ENCODE assay signal across 27 cellular contexts in the genomic region with DNA sequence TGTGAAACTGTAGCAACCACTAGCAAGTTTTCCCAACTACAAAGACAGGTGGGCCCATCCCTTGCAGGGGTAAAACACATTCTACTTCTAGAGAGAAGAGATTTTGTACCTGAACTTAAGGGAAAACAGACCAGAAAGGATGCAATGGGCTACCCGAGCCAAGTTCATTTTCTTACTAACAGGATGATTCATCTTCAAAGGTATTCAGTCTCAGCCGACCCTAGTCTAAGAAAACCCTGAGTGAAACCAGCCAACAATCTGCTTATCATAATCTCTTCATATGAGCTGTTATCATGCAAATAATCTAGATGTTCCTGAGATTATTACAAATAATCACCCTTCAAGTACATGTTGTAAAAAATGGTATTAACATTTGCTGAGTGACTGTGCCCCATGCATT. TPM values are rescaled to one million over a fixed set of nuclear protein-coding genes. Genes with fewer than 3 reads are reported as not detected.
DNase-seq lines count a peak whose midpoint lies in the region; ATAC-seq and TF ChIP-seq lines count a peak whose summit lies in the region.
"Had no signal": no experiment of that assay in that cellular context is flagged by ENCODE, and none has a peak within 500 bp of the region (broad histone marks: within the 10 kb centered on the region; RNA-seq: fewer than 3 reads in every experiment).

No MANE protein-coding gene starts in this region.

- no peak for TF ChIP-seq CTCF in GM23338 (conservative IDR thresholded peaks at IDR 0.05; ENCODE audit: low read depth in 2 of 2)
- no peak for TF ChIP-seq CTCF in epithelial cell of esophagus (IDR thresholded peaks at IDR 0.05; ENCODE audit: insufficient read depth, low read depth, low read length, missing control alignments)
- TF ChIP-seq CTCF in retinal pigment epithelial cell (conservative IDR thresholded peaks at IDR 0.05; ENCODE audit: low read depth, low read length) = no peak
- TF ChIP-seq CTCF in gastrocnemius medialis (IDR thresholded peaks at IDR 0.05 in 4 of 5, conservative IDR thresholded peaks at IDR 0.05 in 1 of 5) = no peak
- no peak for TF ChIP-seq CTCF in coronary artery (IDR thresholded peaks at IDR 0.05)

- H3K27me3 ChIP-seq in GM23338 (ENCODE audit: insufficient read depth) (no peaks in the 10 kb centered on the region), gastrocnemius medialis (no peaks in the 10 kb centered on the region)
- H3K27me3 ChIP-seq: SJSA1 had no signal

- peaks cover 3% of the 10 kb centered on the region for H3K4me1 ChIP-seq in GM23338 (ENCODE audit: insufficient read depth)
- peaks cover 0 to 8% of the 10 kb centered on the region in 2 donors for H3K4me1 ChIP-seq in gastrocnemius medialis
- H3K4me1 ChIP-seq: psoas muscle, SJSA1 had no signal

- peaks cover 11% of the 10 kb centered on the region for H3K27me3 Mint-ChIP-seq in GM23338 (ENCODE audit: insufficient read depth, low read depth, poor library complexity)

- no peaks in the 10 kb centered on the region for H3K9me3 ChIP-seq in gastrocnemius medialis
- H3K9me3 ChIP-seq: neutrophil, psoas muscle, SJSA1 had no signal

- H3K36me3 ChIP-seq in GM23338 (ENCODE audit: insufficient read depth) (no peaks in the 10 kb centered on the region), gastrocnemius medialis (no peaks in the 10 kb centered on the region)
- H3K36me3 ChIP-seq: neutrophil, SJSA1 had no signal

- no peaks in the 10 kb centered on the region for H3K9me3 Mint-ChIP-seq in GM23338
- H3K9me3 Mint-ChIP-seq: activated naive CD8-positive, alpha-beta T cell treated with anti-CD3 and anti-CD28 coated beads, Interleukin-2, amount 50 U/mL, for 24 hours; dendritic cell treated with granulocyte-macrophage colony-stimulating factor and Interleukin-4, amounts not matched to agents 40 ng/mL and 50 ng/mL, for 4 days had no signal

- H3F3A ChIP-seq in GM23338 (replicated peaks; ENCODE audit: low read depth) = no peaks in the 10 kb centered on the region

- H3K27ac ChIP-seq in GM23338 (ENCODE audit: low read depth) (no peak overlapping the region), gastrocnemius medialis (no peak overlapping the region), coronary artery (no peak overlapping the region)
- H3K27ac ChIP-seq: HL-60, neutrophil, psoas muscle, SJSA1 had no signal

- H3K4me3 ChIP-seq in GM23338 = no peak overlapping the region
- H3K4me3 ChIP-seq in epithelial cell of esophagus (ENCODE audit: low read length) = no peak overlapping the region
- no peak overlapping the region for H3K4me3 ChIP-seq in retinal pigment epithelial cell (ENCODE audit: low read length)
- no peak overlapping the region for H3K4me3 ChIP-seq in gastrocnemius medialis
- no peak overlapping the region for H3K4me3 ChIP-seq in coronary artery
- H3K4me3 ChIP-seq: psoas muscle, SJSA1 had no signal

- in situ Hi-C loops in gastrocnemius medialis (cut with MboI; ENCODE audit: low sequenced_read_pairs in 4 of 4) = no loop called here

- H3K79me2 ChIP-seq in GM23338 (replicated peaks; ENCODE audit: insufficient read depth) = no peaks in the 10 kb centered on the region

- H3K27ac Mint-ChIP-seq in GM23338 = no peak overlapping the region
- H3K27ac Mint-ChIP-seq: activated naive CD8-positive, alpha-beta T cell treated with anti-CD3 and anti-CD28 coated beads, Interleukin-2, amount 50 U/mL, for 24 hours; dendritic cell treated with granulocyte-macrophage colony-stimulating factor and Interleukin-4, amounts not matched to agents 40 ng/mL and 50 ng/mL, for 4 days; IgD-negative memory B cell had no signal

- TF ChIP-seq POLR2A in gastrocnemius medialis (IDR thresholded peaks at IDR 0.05) = no peak

- intact Hi-C loops in gastrocnemius medialis (cut with DNase I; ENCODE audit: low total_unique reads) = loop anchor here (5.0 kb wide), 1 partner anchor 114 kb away; no protein-coding TSS in a partner anchor

- DNase-seq in GM23338 (ENCODE audit: low spot score) (no peak), RKO (ENCODE audit: low spot score) (peak; percentile 3), epithelial cell of esophagus (ENCODE audit: low read depth) (peak; percentile 51), retinal pigment epithelial cell (ENCODE audit: low read depth) (peak; percentile 16), gastrocnemius medialis (no peak), coronary artery (ENCODE audit: low spot score) (no peak)
- DNase-seq in stimulated activated CD8-positive, alpha-beta memory T cell treated with anti-CD3 and anti-CD28 coated beads, Interleukin-4, amount 100 ng/mL, for 48 hours = no peak
- DNase-seq: activated CD4-positive, CD25-positive, alpha-beta regulatory T cell treated with anti-CD3 and anti-CD28 coated beads, Interleukin-2, amount 50 U/mL, for 72 hours; activated gamma-delta T cell treated with Interleukin-2 at 50 U/mL for 16 hours; activated naive CD8-positive, alpha-beta T cell treated with anti-CD3 and anti-CD28 coated beads, Interleukin-2, amount 50 U/mL, for 24 hours; C1 segment of cervical spinal cord; HCEC 1CT; head of caudate nucleus; left cardiac atrium; NCI-H2081 treated with DMSO at 0.1 percent for 48 hours; NCI-H510A; NK-92 treated with Interleukin-12 subunit alpha and Interleukin-12 subunit beta, amount 100 ng/mL, for 24 hours; psoas muscle; stimulated activated CD4-positive, alpha-beta T cell treated with anti-CD3 and anti-CD28 coated beads, Interleukin-2, amount 100 ng/mL, for 24 hours; substantia nigra; T-helper 1 cell had no signal

- peaks cover 25% of the 10 kb centered on the region for H3K4me1 Mint-ChIP-seq in GM23338
- H3K4me1 Mint-ChIP-seq: activated naive CD8-positive, alpha-beta T cell treated with anti-CD3 and anti-CD28 coated beads, Interleukin-2, amount 50 U/mL, for 24 hours had no signal

- no peak overlapping the region for H3K4me3 Mint-ChIP-seq in GM23338
- H3K4me3 Mint-ChIP-seq: activated naive CD8-positive, alpha-beta T cell treated with anti-CD3 and anti-CD28 coated beads, Interleukin-2, amount 50 U/mL, for 24 hours; dendritic cell treated with granulocyte-macrophage colony-stimulating factor and Interleukin-4, amounts not matched to agents 40 ng/mL and 50 ng/mL, for 4 days; IgD-negative memory B cell had no signal

- H4K20me1 ChIP-seq in GM23338 (replicated peaks; ENCODE audit: insufficient read depth) = no peaks in the 10 kb centered on the region

- no peak overlapping the region for H3K4me2 ChIP-seq in GM23338

- ATAC-seq in GM23338 (no peak), gastrocnemius medialis (no peak)
- ATAC-seq: activated naive CD8-positive, alpha-beta T cell treated with anti-CD3 and anti-CD28 coated beads, Interleukin-2, amount 50 U/mL, for 24 hours; left cardiac atrium; Panc1; psoas muscle had no signal

- no peaks in the 10 kb centered on the region for H3K36me3 Mint-ChIP-seq in GM23338 (ENCODE audit: low read depth)
- H3K36me3 Mint-ChIP-seq: IgD-negative memory B cell had no signal

- H2AFZ ChIP-seq in GM23338 = peak overlapping the region; percentile 72

- H3K9me2 ChIP-seq in GM23338 (ENCODE audit: insufficient read depth) = no peaks in the 10 kb centered on the region

TF ChIP-seq in GM23338, 12 proteins besides CTCF, POLR2A, EP300 and RAD21 (continues in another document):
- TF ChIP-seq, protein P1, sequence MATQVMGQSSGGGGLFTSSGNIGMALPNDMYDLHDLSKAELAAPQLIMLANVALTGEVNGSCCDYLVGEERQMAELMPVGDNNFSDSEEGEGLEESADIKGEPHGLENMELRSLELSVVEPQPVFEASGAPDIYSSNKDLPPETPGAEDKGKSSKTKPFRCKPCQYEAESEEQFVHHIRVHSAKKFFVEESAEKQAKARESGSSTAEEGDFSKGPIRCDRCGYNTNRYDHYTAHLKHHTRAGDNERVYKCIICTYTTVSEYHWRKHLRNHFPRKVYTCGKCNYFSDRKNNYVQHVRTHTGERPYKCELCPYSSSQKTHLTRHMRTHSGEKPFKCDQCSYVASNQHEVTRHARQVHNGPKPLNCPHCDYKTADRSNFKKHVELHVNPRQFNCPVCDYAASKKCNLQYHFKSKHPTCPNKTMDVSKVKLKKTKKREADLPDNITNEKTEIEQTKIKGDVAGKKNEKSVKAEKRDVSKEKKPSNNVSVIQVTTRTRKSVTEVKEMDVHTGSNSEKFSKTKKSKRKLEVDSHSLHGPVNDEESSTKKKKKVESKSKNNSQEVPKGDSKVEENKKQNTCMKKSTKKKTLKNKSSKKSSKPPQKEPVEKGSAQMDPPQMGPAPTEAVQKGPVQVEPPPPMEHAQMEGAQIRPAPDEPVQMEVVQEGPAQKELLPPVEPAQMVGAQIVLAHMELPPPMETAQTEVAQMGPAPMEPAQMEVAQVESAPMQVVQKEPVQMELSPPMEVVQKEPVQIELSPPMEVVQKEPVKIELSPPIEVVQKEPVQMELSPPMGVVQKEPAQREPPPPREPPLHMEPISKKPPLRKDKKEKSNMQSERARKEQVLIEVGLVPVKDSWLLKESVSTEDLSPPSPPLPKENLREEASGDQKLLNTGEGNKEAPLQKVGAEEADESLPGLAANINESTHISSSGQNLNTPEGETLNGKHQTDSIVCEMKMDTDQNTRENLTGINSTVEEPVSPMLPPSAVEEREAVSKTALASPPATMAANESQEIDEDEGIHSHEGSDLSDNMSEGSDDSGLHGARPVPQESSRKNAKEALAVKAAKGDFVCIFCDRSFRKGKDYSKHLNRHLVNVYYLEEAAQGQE (IDR thresholded peaks at IDR 0.05; ENCODE audit: unreplicated experiment) = no peak
- TF ChIP-seq ZNF331 (CRISPR knock-in tag; IDR thresholded peaks at IDR 0.05; ENCODE audit: low read depth) (no peak), JUNB (IDR thresholded peaks at IDR 0.05; ENCODE audit: unreplicated experiment) (no peak), EZH2phosphoT487 (IDR thresholded peaks at IDR 0.05; ENCODE audit: unreplicated experiment) (no peak), CREB1 (CRISPR knock-in tag; IDR thresholded peaks at IDR 0.05; ENCODE audit: low read depth) (no peak), POLR2AphosphoS5 (IDR thresholded peaks at IDR 0.05; ENCODE audit: low read depth) (no peak), NANOG (IDR thresholded peaks at IDR 0.05; ENCODE audit: borderline replicate concordance) (no peak), STAT1 (IDR thresholded peaks at IDR 0.05; ENCODE audit: unreplicated experiment) (no peak), EZH2 (IDR thresholded peaks at IDR 0.05; ENCODE audit: low read depth, unreplicated experiment) (no peak), ZNF114 (CRISPR knock-in tag; IDR thresholded peaks at IDR 0.05) (no peak)
- TF ChIP-seq, protein P2, sequence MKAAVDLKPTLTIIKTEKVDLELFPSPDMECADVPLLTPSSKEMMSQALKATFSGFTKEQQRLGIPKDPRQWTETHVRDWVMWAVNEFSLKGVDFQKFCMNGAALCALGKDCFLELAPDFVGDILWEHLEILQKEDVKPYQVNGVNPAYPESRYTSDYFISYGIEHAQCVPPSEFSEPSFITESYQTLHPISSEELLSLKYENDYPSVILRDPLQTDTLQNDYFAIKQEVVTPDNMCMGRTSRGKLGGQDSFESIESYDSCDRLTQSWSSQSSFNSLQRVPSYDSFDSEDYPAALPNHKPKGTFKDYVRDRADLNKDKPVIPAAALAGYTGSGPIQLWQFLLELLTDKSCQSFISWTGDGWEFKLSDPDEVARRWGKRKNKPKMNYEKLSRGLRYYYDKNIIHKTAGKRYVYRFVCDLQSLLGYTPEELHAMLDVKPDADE (IDR thresholded peaks at IDR 0.05) = no peak

RNA-seq across cellular contexts. Expression of a gene that starts 15.6 kb away (rescaled TPM):
- 0.58 and 1.2 TPM in 2 replicates for total RNA-seq in GM23338 (2014; rRNA removed; shearing (Covaris generic))
- polyA plus RNA-seq in GM23338 (2016; fragmentation: Nextera tagmentation; extraction: Ambion mirVana) = 0.42 and 0.55 TPM in 2 replicates
- total RNA-seq in gastrocnemius medialis = not detected

Comparison
In these comparisons a context has a peak if more than half of its experiments do, and no peak if none do; other contexts are left out.
1. DNase-seq: peak in RKO (single experiment), epithelial cell of esophagus (single experiment) and retinal pigment epithelial cell (single experiment); none in GM23338 (single experiment), gastrocnemius medialis (0 of 2), coronary artery (single experiment) and stimulated activated CD8-positive, alpha-beta memory T cell treated with anti-CD3 and anti-CD28 coated beads, Interleukin-4, amount 100 ng/mL, for 48 hours (single experiment).